In genomic region chr11:117859713-117860112, GRCh38 we compare ENCODE assay signal across 18 cellular contexts. TPM values are rescaled to one million over a fixed set of nuclear protein-coding genes. Genes with fewer than 3 reads are reported as not detected.
"Had no signal": no experiment of that assay in that cellular context is flagged by ENCODE, and none has a peak within 500 bp of the region (broad histone marks: within the 10 kb centered on the region; RNA-seq: fewer than 3 reads in every experiment).

No MANE protein-coding gene starts in this region.

- H3K9me3 ChIP-seq: body of pancreas, colonic mucosa had no signal

- H3K27ac ChIP-seq: body of pancreas, colonic mucosa, foreskin keratinocyte, WERI-Rb-1 had no signal

- DNase-seq: activated CD4-positive, alpha-beta T cell treated with anti-CD3 and anti-CD28 coated beads for 36 hours; activated CD4-positive, alpha-beta T cell treated with anti-CD3 and anti-CD28 coated beads, Interleukin-2, amount 50 U/mL, for 48 hours; activated naive CD4-positive, alpha-beta T cell treated with anti-CD3 and anti-CD28 coated beads for 36 hours; activated T-cell treated with anti-CD3 and anti-CD28 coated beads, Interleukin-2, amount 50 U/mL, for 4 hours; body of pancreas; colonic mucosa; foreskin keratinocyte; kidney; left ventricle myocardium superior; mesendoderm; nucleus accumbens; stimulated activated naive CD4-positive, alpha-beta T cell; substantia nigra; trophoblast cell; WERI-Rb-1 had no signal

- H3K27me3 ChIP-seq: body of pancreas, colonic mucosa had no signal

- H3K36me3 ChIP-seq: colonic mucosa, WERI-Rb-1 had no signal

- H3K9me3 Mint-ChIP-seq: activated naive CD4-positive, alpha-beta T cell treated with anti-CD3 and anti-CD28 coated beads for 36 hours; activated T-cell treated with anti-CD3 and anti-CD28 coated beads, Interleukin-2, amount 50 U/mL, for 4 hours; central memory CD8-positive, alpha-beta T cell; natural killer cell treated with Interleukin-12 subunit alpha and Interleukin-12 subunit beta and Interleukin-15 and Interleukin-18, amount 100 ng/mL, for 72 hours had no signal

- FAIRE-seq: kidney had no signal

- H3K27ac Mint-ChIP-seq: activated CD4-positive, alpha-beta T cell treated with anti-CD3 and anti-CD28 coated beads for 36 hours; activated naive CD4-positive, alpha-beta T cell treated with anti-CD3 and anti-CD28 coated beads for 36 hours had no signal

- H3K4me1 ChIP-seq: colonic mucosa, foreskin keratinocyte had no signal

- H3K4me1 Mint-ChIP-seq: activated CD4-positive, alpha-beta T cell treated with anti-CD3 and anti-CD28 coated beads for 36 hours; central memory CD8-positive, alpha-beta T cell had no signal

- H3K4me3 ChIP-seq: body of pancreas, colonic mucosa had no signal

- H3K36me3 Mint-ChIP-seq: natural killer cell treated with Interleukin-12 subunit alpha and Interleukin-12 subunit beta and Interleukin-15 and Interleukin-18, amount 100 ng/mL, for 72 hours had no signal

- H3K4me3 Mint-ChIP-seq: activated CD4-positive, alpha-beta T cell treated with anti-CD3 and anti-CD28 coated beads for 36 hours; activated naive CD4-positive, alpha-beta T cell treated with anti-CD3 and anti-CD28 coated beads for 36 hours; activated T-cell treated with anti-CD3 and anti-CD28 coated beads, Interleukin-2, amount 50 U/mL, for 4 hours; central memory CD8-positive, alpha-beta T cell; natural killer cell treated with Interleukin-12 subunit alpha and Interleukin-12 subunit beta and Interleukin-15 and Interleukin-18, amount 100 ng/mL, for 72 hours had no signal

RNA-seq across cellular contexts. Expression of gene FXYD6, which starts 16.7 kb away (rescaled TPM):
- total RNA-seq: activated naive CD4-positive, alpha-beta T cell treated with anti-CD3 and anti-CD28 coated beads for 36 hours; foreskin keratinocyte; natural killer cell treated with Interleukin-12 subunit alpha and Interleukin-12 subunit beta and Interleukin-15 and Interleukin-18, amount 100 ng/mL, for 72 hours; T-helper 2 cell treated with Interferon-gamma antibody and Interleukin-4, amounts not matched to agents 100 ng/mL and 5 ng/mL, for 36 hours had no signal

RNA-seq across cellular contexts. Expression of gene FXYD2, which starts 35.2 kb away (rescaled TPM):
- total RNA-seq: foreskin keratinocyte had no signal
